Comparison of ENCODE assay signal across 10 cellular contexts in the genomic region with DNA sequence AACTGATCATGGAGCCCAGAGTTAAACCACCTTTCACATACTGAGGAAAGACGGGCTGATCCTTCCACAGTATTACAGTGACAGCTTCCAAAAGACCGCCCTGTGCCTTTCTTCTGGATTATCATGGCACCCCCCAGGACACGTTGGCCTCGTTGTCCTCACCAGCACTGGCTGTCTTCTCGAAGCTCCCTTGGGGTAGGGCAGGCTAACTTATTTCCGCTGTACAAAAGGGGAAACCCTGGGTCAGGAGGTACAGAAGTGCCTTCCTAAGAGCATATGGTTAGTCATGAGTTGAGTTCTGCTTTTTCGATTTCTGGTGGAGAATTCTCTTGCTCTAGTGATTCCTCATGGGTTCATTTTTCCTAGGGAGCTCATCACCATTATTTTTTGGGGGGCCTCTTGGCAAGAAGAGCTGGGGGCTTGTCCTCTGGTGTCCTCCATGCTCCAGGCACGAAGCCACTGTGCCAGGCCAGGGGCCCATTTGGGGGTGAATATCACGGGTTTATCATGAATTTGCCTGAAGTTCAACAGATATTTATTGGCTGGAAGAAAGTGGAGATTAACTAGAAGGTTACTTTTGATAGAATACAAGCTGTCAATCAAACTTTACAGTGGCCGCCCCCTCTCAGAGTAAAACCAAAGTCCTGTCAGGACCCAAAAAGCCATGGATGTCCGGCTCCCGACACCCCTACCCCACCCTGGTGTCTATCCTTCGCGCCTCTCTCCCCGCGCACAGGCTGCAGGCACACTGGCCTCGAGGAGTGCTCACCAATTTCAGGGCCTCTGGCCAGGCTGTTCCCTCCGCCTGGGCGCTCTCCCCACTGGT. TPM values are rescaled to one million over a fixed set of nuclear protein-coding genes. Genes with fewer than 3 reads are reported as not detected.
DNase-seq lines count a peak whose midpoint lies in the region; ATAC-seq and TF ChIP-seq lines count a peak whose summit lies in the region.
"Had no signal": no experiment of that assay in that cellular context is flagged by ENCODE, and none has a peak within 500 bp of the region (broad histone marks: within the 10 kb centered on the region; RNA-seq: fewer than 3 reads in every experiment).

No MANE protein-coding gene starts in this region.

- DNase-seq in AML-193 (lab: John Stamatoyannopoulos, UW) = peak; percentile 76 to 77
- DNase-seq in activated T-helper 1 cell treated with anti-CD3 and anti-CD28 coated beads, Interleukin-12 subunit alpha, Interleukin-12 subunit beta, Interleukin-2, Interleukin-4 antibody, amounts not matched to agents 30 ng/mL and 10 ng/mL and 1 ng/mL, durations not matched to agents 14 hours and 24 hours and 36 hours (ENCODE audit: low spot score) = peak; percentile 16
- DNase-seq in CD4-positive, alpha-beta T cell = no peak
- no peak for DNase-seq in DMS53 (lab: John Stamatoyannopoulos, UW)
- no peak for DNase-seq in activated T-helper 2 cell treated with anti-CD3 and anti-CD28 coated beads, Interferon-gamma antibody, Interleukin-2, Interleukin-4, amounts not matched to agents 10 μg/mL and 5 μg/mL and 100 μg/mL, durations not matched to agents 14 hours and 24 hours and 36 hours (ENCODE audit: low spot score)
- DNase-seq in NK-92 (lab: John Stamatoyannopoulos, UW; ENCODE audit: unreplicated experiment) = no peak

- no peaks in the 10 kb centered on the region for H3K9me3 ChIP-seq in CD4-positive, alpha-beta T cell (ENCODE audit: control insufficient read depth, low read length)
- H3K9me3 ChIP-seq: SJSA1 had no signal

- no peaks in the 10 kb centered on the region for H3K27me3 ChIP-seq in CD4-positive, alpha-beta T cell (ENCODE audit: control insufficient read depth, insufficient read depth, low read length)
- H3K27me3 ChIP-seq: SJSA1 had no signal

- no peak overlapping the region for H3K27ac Mint-ChIP-seq in activated T-helper 1 cell treated with anti-CD3 and anti-CD28 coated beads, Interleukin-12 subunit alpha, Interleukin-12 subunit beta, Interleukin-2, Interleukin-4 antibody, amounts not matched to agents 30 ng/mL and 10 ng/mL and 1 ng/mL, durations not matched to agents 14 hours and 24 hours and 36 hours
- no peak overlapping the region for H3K27ac Mint-ChIP-seq in CD4-positive, alpha-beta T cell
- H3K27ac Mint-ChIP-seq in activated T-helper 2 cell treated with anti-CD3 and anti-CD28 coated beads, Interferon-gamma antibody, Interleukin-2, Interleukin-4, amounts not matched to agents 10 μg/mL and 5 μg/mL and 100 μg/mL, durations not matched to agents 14 hours and 24 hours and 36 hours = no peak overlapping the region

- H3K4me1 Mint-ChIP-seq in activated T-helper 1 cell treated with anti-CD3 and anti-CD28 coated beads, Interleukin-12 subunit alpha, Interleukin-12 subunit beta, Interleukin-2, Interleukin-4 antibody, amounts not matched to agents 30 ng/mL and 10 ng/mL and 1 ng/mL, durations not matched to agents 14 hours and 24 hours and 36 hours (ENCODE audit: low read depth) = peaks cover 9% of the 10 kb centered on the region
- H3K4me1 Mint-ChIP-seq in CD4-positive, alpha-beta T cell (ENCODE audit: low read depth) = no peaks in the 10 kb centered on the region
- H3K4me1 Mint-ChIP-seq in activated T-helper 2 cell treated with anti-CD3 and anti-CD28 coated beads, Interferon-gamma antibody, Interleukin-2, Interleukin-4, amounts not matched to agents 10 μg/mL and 5 μg/mL and 100 μg/mL, durations not matched to agents 14 hours and 24 hours and 36 hours (ENCODE audit: low read depth) = peaks cover 10% of the 10 kb centered on the region

- peak; percentile 53 for ATAC-seq in GM19025 (IDR thresholded peaks at IDR 0.05; ENCODE audit: low read depth, unreplicated experiment)
- ATAC-seq in HG03103 (IDR thresholded peaks at IDR 0.05; ENCODE audit: low read depth, unreplicated experiment) = peak; percentile 45
- no peak for ATAC-seq in CD4-positive, alpha-beta T cell (ENCODE audit: poor library complexity)

- POLR2A ChIA-PET in CD4-positive, alpha-beta T cell (lab: Charles Lee) = no interaction called here

- H3K9me3 Mint-ChIP-seq in activated T-helper 1 cell treated with anti-CD3 and anti-CD28 coated beads, Interleukin-12 subunit alpha, Interleukin-12 subunit beta, Interleukin-2, Interleukin-4 antibody, amounts not matched to agents 30 ng/mL and 10 ng/mL and 1 ng/mL, durations not matched to agents 14 hours and 24 hours and 36 hours = no peaks in the 10 kb centered on the region
- no peaks in the 10 kb centered on the region for H3K9me3 Mint-ChIP-seq in CD4-positive, alpha-beta T cell
- H3K9me3 Mint-ChIP-seq in activated T-helper 2 cell treated with anti-CD3 and anti-CD28 coated beads, Interferon-gamma antibody, Interleukin-2, Interleukin-4, amounts not matched to agents 10 μg/mL and 5 μg/mL and 100 μg/mL, durations not matched to agents 14 hours and 24 hours and 36 hours = no peaks in the 10 kb centered on the region

- H3K4me3 Mint-ChIP-seq in activated T-helper 1 cell treated with anti-CD3 and anti-CD28 coated beads, Interleukin-12 subunit alpha, Interleukin-12 subunit beta, Interleukin-2, Interleukin-4 antibody, amounts not matched to agents 30 ng/mL and 10 ng/mL and 1 ng/mL, durations not matched to agents 14 hours and 24 hours and 36 hours = no peak overlapping the region
- H3K4me3 Mint-ChIP-seq in CD4-positive, alpha-beta T cell = no peak overlapping the region
- H3K4me3 Mint-ChIP-seq in activated T-helper 2 cell treated with anti-CD3 and anti-CD28 coated beads, Interferon-gamma antibody, Interleukin-2, Interleukin-4, amounts not matched to agents 10 μg/mL and 5 μg/mL and 100 μg/mL, durations not matched to agents 14 hours and 24 hours and 36 hours (ENCODE audit: low read depth) = no peak overlapping the region

- no peak for TF ChIP-seq CTCF in CD4-positive, alpha-beta T cell (IDR thresholded peaks at IDR 0.05)

- CTCF ChIA-PET in CD4-positive, alpha-beta T cell (lab: Charles Lee) = no interaction called here

- H3K27me3 Mint-ChIP-seq in activated T-helper 1 cell treated with anti-CD3 and anti-CD28 coated beads, Interleukin-12 subunit alpha, Interleukin-12 subunit beta, Interleukin-2, Interleukin-4 antibody, amounts not matched to agents 30 ng/mL and 10 ng/mL and 1 ng/mL, durations not matched to agents 14 hours and 24 hours and 36 hours (ENCODE audit: insufficient read depth) = no peaks in the 10 kb centered on the region
- no peaks in the 10 kb centered on the region for H3K27me3 Mint-ChIP-seq in CD4-positive, alpha-beta T cell
- no peaks in the 10 kb centered on the region for H3K27me3 Mint-ChIP-seq in activated T-helper 2 cell treated with anti-CD3 and anti-CD28 coated beads, Interferon-gamma antibody, Interleukin-2, Interleukin-4, amounts not matched to agents 10 μg/mL and 5 μg/mL and 100 μg/mL, durations not matched to agents 14 hours and 24 hours and 36 hours (ENCODE audit: low read depth)

- H3K27ac ChIP-seq in CD4-positive, alpha-beta T cell (ENCODE audit: low read depth, low read length) = no peak overlapping the region
- H3K27ac ChIP-seq: C4-2B, SJSA1 had no signal

- intact Hi-C loops in activated T-helper 1 cell treated with anti-CD3 and anti-CD28 coated beads, Interleukin-12 subunit alpha, Interleukin-12 subunit beta, Interleukin-2, Interleukin-4 antibody, amounts not matched to agents 30 ng/mL and 10 ng/mL and 1 ng/mL, durations not matched to agents 14 hours and 24 hours and 36 hours (cut with micrococcal nuclease) = no loop called here
- intact Hi-C loops in CD4-positive, alpha-beta T cell (cut with DNase I, micrococcal nuclease) = no loop called here
- intact Hi-C loops in activated T-helper 2 cell treated with anti-CD3 and anti-CD28 coated beads, Interferon-gamma antibody, Interleukin-2, Interleukin-4, amounts not matched to agents 10 μg/mL and 5 μg/mL and 100 μg/mL, durations not matched to agents 14 hours and 24 hours and 36 hours (cut with micrococcal nuclease) = no loop called here

- no peaks in the 10 kb centered on the region for H3K36me3 Mint-ChIP-seq in activated T-helper 1 cell treated with anti-CD3 and anti-CD28 coated beads, Interleukin-12 subunit alpha, Interleukin-12 subunit beta, Interleukin-2, Interleukin-4 antibody, amounts not matched to agents 30 ng/mL and 10 ng/mL and 1 ng/mL, durations not matched to agents 14 hours and 24 hours and 36 hours (ENCODE audit: low read depth)
- no peaks in the 10 kb centered on the region for H3K36me3 Mint-ChIP-seq in CD4-positive, alpha-beta T cell (ENCODE audit: low read depth)
- H3K36me3 Mint-ChIP-seq in activated T-helper 2 cell treated with anti-CD3 and anti-CD28 coated beads, Interferon-gamma antibody, Interleukin-2, Interleukin-4, amounts not matched to agents 10 μg/mL and 5 μg/mL and 100 μg/mL, durations not matched to agents 14 hours and 24 hours and 36 hours (ENCODE audit: low read depth) = no peaks in the 10 kb centered on the region

RNA-seq across cellular contexts. Expression of gene TRAF3, which starts 8.8 kb away (rescaled TPM):
- 69.2 and 73.1 TPM in 2 replicates for total RNA-seq in activated T-helper 1 cell treated with anti-CD3 and anti-CD28 coated beads, Interleukin-12 subunit alpha, Interleukin-12 subunit beta, Interleukin-2, Interleukin-4 antibody, amounts not matched to agents 30 ng/mL and 10 ng/mL and 1 ng/mL, durations not matched to agents 14 hours and 24 hours and 36 hours
- total RNA-seq in CD4-positive, alpha-beta T cell = 10 to 100 TPM; 27.1 to 32.4 TPM
- 67.8 and 72.9 TPM in 2 replicates for total RNA-seq in activated T-helper 2 cell treated with anti-CD3 and anti-CD28 coated beads, Interferon-gamma antibody, Interleukin-2, Interleukin-4, amounts not matched to agents 10 μg/mL and 5 μg/mL and 100 μg/mL, durations not matched to agents 14 hours and 24 hours and 36 hours

Comparison
In these comparisons a context has a peak if more than half of its experiments do, and no peak if none do; other contexts are left out.
1. DNase-seq: peak in AML-193 (2 of 2) and activated T-helper 1 cell treated with anti-CD3 and anti-CD28 coated beads, Interleukin-12 subunit alpha, Interleukin-12 subunit beta, Interleukin-2, Interleukin-4 antibody, amounts not matched to agents 30 ng/mL and 10 ng/mL and 1 ng/mL, durations not matched to agents 14 hours and 24 hours and 36 hours (single experiment); none in CD4-positive, alpha-beta T cell (0 of 10), DMS53 (single experiment), activated T-helper 2 cell treated with anti-CD3 and anti-CD28 coated beads, Interferon-gamma antibody, Interleukin-2, Interleukin-4, amounts not matched to agents 10 μg/mL and 5 μg/mL and 100 μg/mL, durations not matched to agents 14 hours and 24 hours and 36 hours (single experiment) and NK-92 (single experiment).